Comparison of ENCODE assay signal across 9 cellular contexts in the genomic region with DNA sequence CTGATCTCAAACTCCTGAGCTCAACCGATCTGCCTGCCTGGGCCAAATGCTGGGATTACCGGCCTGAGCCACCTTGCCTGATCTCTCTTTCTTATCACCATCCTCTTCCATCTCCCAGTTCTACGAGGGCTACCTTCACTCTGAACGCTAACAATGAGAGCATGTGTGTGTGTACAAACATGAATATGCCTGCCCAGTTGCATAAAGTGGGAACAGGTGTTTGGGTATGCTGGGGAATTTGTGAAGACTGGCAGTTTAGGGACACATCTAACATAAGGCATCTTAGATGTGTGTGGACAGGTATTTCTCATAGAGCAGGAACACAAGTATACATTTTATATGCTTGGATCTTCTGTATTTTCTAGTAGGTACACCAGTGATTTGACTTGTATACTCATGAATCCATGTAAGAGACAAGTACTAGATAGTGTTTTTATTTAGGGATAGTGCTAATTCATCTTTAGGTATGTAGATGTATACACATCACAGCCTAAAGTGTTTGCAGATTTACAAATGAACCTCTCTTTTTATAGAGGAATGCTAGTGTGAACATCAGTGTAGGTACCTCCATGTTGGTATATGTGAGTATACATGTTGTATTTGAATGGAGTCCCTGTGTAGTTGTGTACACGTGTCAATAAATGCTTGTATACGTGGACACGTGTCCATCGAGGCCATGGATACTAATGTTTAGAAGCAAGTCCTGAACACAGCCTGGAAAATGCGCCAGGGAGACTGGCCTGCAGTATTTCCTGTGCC. TPM values are rescaled to one million over a fixed set of nuclear protein-coding genes. Genes with fewer than 3 reads are reported as not detected.
DNase-seq lines count a peak whose midpoint lies in the region; ATAC-seq and TF ChIP-seq lines count a peak whose summit lies in the region.
"Had no signal": no experiment of that assay in that cellular context is flagged by ENCODE, and none has a peak within 500 bp of the region (broad histone marks: within the 10 kb centered on the region; RNA-seq: fewer than 3 reads in every experiment).

No MANE protein-coding gene starts in this region.

- no peak overlapping the region for H3K27ac ChIP-seq in thoracic aorta

- no peak for TF ChIP-seq CTCF in WTC11 (IDR thresholded peaks at IDR 0.05)
- no peak for TF ChIP-seq CTCF in thoracic aorta (IDR thresholded peaks at IDR 0.05)

- no peaks in the 10 kb centered on the region for H3K36me3 Mint-ChIP-seq in activated T-cell treated with anti-CD3 and anti-CD28 coated beads, Interleukin-2, amount 50 U/mL, for 24 hours (ENCODE audit: low read depth)
- H3K36me3 Mint-ChIP-seq in WTC11, result no peaks in the 10 kb centered on the region

- peaks cover 93% of the 10 kb centered on the region for H3K27me3 Mint-ChIP-seq in activated T-cell treated with anti-CD3 and anti-CD28 coated beads, Interleukin-2, amount 50 U/mL, for 24 hours
- peaks cover 99% of the 10 kb centered on the region for H3K27me3 Mint-ChIP-seq in WTC11 (ENCODE audit: low read depth)

- H3K9me3 Mint-ChIP-seq in activated T-cell treated with anti-CD3 and anti-CD28 coated beads, Interleukin-2, amount 50 U/mL, for 24 hours, result no peaks in the 10 kb centered on the region
- no peaks in the 10 kb centered on the region for H3K9me3 Mint-ChIP-seq in WTC11

- CTCF ChIA-PET in WTC11 (lab: Charles Lee), result interaction anchor here (0.5 to 15.4 kb wide), 4 partner anchors 16 to 433 kb away, joined by 3 to 221 read pairs (median 4); partner anchors contain the start of gene DLX3

- H3K4me3 Mint-ChIP-seq in activated T-cell treated with anti-CD3 and anti-CD28 coated beads, Interleukin-2, amount 50 U/mL, for 24 hours, result peak overlapping the region; percentile 65
- peak overlapping the region; percentile 63 for H3K4me3 Mint-ChIP-seq in WTC11

- peaks cover 55% of the 10 kb centered on the region for H3K4me1 Mint-ChIP-seq in activated T-cell treated with anti-CD3 and anti-CD28 coated beads, Interleukin-2, amount 50 U/mL, for 24 hours (ENCODE audit: low read depth)
- H3K4me1 Mint-ChIP-seq in WTC11, result peaks cover 54% of the 10 kb centered on the region

- no peak overlapping the region for H3K9ac ChIP-seq in iPS-15b (ENCODE audit: low read depth, low read length)

- no peak for ATAC-seq in WTC11
- ATAC-seq in thoracic aorta (ENCODE audit: insufficient number of reproducible peaks, low FRiP score, low read depth), result no peak
- ATAC-seq in GM21360 (IDR thresholded peaks at IDR 0.05; ENCODE audit: unreplicated experiment), result no peak

- H3K9me3 ChIP-seq in iPS-15b (ENCODE audit: control insufficient read depth, insufficient read depth, low read length), result no peaks in the 10 kb centered on the region
- H3K9me3 ChIP-seq in thoracic aorta, result no peaks in the 10 kb centered on the region

- H3K4me3 ChIP-seq in iPS-15b (ENCODE audit: low read depth, low read length) (peak overlapping the region; percentile 76), thoracic aorta (peak overlapping the region; percentile 70)

- H3K27me3 ChIP-seq in iPS-15b (ENCODE audit: control insufficient read depth, insufficient read depth, low read length), result peaks cover 91% of the 10 kb centered on the region
- H3K27me3 ChIP-seq in thoracic aorta (replicated peaks; ENCODE audit: insufficient read depth), result peaks cover 60% of the 10 kb centered on the region

- H3K4me1 ChIP-seq in iPS-15b (ENCODE audit: control insufficient read depth, insufficient read depth, low read length) (peaks cover 13% of the 10 kb centered on the region), thoracic aorta (ENCODE audit: control insufficient read depth in 1 of 2, low read depth in 2 of 2) (peaks cover 18 to 49% of the 10 kb centered on the region in 2 donors)

- POLR2A ChIA-PET in WTC11 (lab: Charles Lee), result interaction anchor here (2.0 kb wide), 1 partner anchor 26 kb away, joined by 4 read pairs; no protein-coding TSS in a partner anchor

- no peak overlapping the region for H3K27ac Mint-ChIP-seq in activated T-cell treated with anti-CD3 and anti-CD28 coated beads, Interleukin-2, amount 50 U/mL, for 24 hours
- no peak overlapping the region for H3K27ac Mint-ChIP-seq in WTC11

- H3K36me3 ChIP-seq in iPS-15b (ENCODE audit: control insufficient read depth, insufficient read depth, low read length), result no peaks in the 10 kb centered on the region
- no peaks in the 10 kb centered on the region for H3K36me3 ChIP-seq in thoracic aorta

- DNase-seq in activated T-cell treated with anti-CD3 and anti-CD28 coated beads, Interleukin-2, amount 50 U/mL, for 24 hours, result no peak
- DNase-seq in activated T-cell treated with anti-CD3 and anti-CD28 coated beads, Interleukin-2, amount 50 U/mL, for 48 hours, result no peak
- DNase-seq in WTC11 (ENCODE audit: low spot score) (no peak), thoracic aorta (ENCODE audit: low spot score) (no peak), NCI-H1436 (lab: John Stamatoyannopoulos, UW) (no peak), COLO829 (ENCODE audit: low spot score) (no peak)

TF ChIP-seq in WTC11, 78 proteins besides CTCF, POLR2A, EP300 and RAD21 (continues in another document):
- TF ChIP-seq, protein P1, sequence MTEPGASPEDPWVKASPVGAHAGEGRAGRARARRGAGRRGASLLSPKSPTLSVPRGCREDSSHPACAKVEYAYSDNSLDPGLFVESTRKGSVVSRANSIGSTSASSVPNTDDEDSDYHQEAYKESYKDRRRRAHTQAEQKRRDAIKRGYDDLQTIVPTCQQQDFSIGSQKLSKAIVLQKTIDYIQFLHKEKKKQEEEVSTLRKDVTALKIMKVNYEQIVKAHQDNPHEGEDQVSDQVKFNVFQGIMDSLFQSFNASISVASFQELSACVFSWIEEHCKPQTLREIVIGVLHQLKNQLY (CRISPR knock-in tag; IDR thresholded peaks at IDR 0.05), result no peak
- TF ChIP-seq ZMAT4 (CRISPR knock-in tag; IDR thresholded peaks at IDR 0.05), result no peak
- TF ChIP-seq, protein P2, sequence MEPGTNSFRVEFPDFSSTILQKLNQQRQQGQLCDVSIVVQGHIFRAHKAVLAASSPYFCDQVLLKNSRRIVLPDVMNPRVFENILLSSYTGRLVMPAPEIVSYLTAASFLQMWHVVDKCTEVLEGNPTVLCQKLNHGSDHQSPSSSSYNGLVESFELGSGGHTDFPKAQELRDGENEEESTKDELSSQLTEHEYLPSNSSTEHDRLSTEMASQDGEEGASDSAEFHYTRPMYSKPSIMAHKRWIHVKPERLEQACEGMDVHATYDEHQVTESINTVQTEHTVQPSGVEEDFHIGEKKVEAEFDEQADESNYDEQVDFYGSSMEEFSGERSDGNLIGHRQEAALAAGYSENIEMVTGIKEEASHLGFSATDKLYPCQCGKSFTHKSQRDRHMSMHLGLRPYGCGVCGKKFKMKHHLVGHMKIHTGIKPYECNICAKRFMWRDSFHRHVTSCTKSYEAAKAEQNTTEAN (CRISPR knock-in tag; IDR thresholded peaks at IDR 0.05), result no peak
- TF ChIP-seq MYBL2 (CRISPR knock-in tag; IDR thresholded peaks at IDR 0.05), result no peak
- TF ChIP-seq ATF3 (CRISPR knock-in tag; conservative IDR thresholded peaks at IDR 0.05), result no peak
- TF ChIP-seq, protein P3, sequence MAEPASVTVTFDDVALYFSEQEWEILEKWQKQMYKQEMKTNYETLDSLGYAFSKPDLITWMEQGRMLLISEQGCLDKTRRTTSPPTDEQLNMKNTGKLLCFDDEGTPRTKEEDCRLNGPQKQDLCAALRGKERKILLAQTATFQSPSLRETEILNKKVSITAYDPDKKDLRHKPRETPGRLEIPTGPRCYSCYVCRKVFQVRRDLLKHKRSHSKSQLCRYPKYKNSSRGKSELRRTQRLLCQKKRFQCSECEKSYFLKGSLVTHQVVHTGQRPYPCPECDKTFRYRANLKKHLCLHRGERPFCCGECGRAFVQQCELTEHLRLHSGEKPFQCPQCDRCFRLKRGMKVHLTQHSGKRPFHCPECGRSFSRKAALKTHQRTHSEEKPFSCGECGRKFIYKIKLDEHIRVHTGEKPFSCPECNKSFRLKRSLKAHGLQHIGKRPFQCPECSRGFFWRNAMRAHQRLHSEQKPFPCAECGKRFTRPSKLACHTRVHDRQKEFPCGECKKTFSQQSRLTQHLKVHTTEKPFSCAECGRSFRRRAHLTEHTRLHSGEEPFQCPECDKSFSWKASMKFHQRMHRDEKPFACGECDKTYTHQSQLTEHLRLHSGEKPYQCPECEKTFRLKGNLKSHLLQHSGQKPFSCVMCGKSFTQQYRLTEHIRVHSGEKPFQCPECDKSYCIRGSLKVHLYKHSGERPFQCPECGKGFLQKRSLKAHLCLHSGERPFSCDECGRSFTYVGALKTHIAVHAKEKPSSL (CRISPR knock-in tag; conservative IDR thresholded peaks at IDR 0.05), result no peak
- TF ChIP-seq E2F4 (CRISPR knock-in tag; IDR thresholded peaks at IDR 0.05; ENCODE audit: borderline replicate concordance, low read depth), result no peak
- TF ChIP-seq NR3C1 (CRISPR knock-in tag; conservative IDR thresholded peaks at IDR 0.05; ENCODE audit: low read depth), result no peak
- TF ChIP-seq GTF2I (CRISPR knock-in tag; conservative IDR thresholded peaks at IDR 0.05), result no peak
- TF ChIP-seq TEAD4 (CRISPR knock-in tag; IDR thresholded peaks at IDR 0.05), result no peak
- TF ChIP-seq SMAD3 (CRISPR knock-in tag; IDR thresholded peaks at IDR 0.05; ENCODE audit: borderline replicate concordance), result no peak
- no peak for TF ChIP-seq ETV6 (CRISPR knock-in tag; IDR thresholded peaks at IDR 0.05)

RNA-seq across cellular contexts. Expression of gene DLX4, which starts 1.2 kb away (rescaled TPM):
- total RNA-seq in WTC11 (2021), result 1.3 to 1.8 TPM (median 1.6 TPM) in 3 replicates
- total RNA-seq in thoracic aorta, result not detected
- total RNA-seq: lung microvascular endothelial cell had no signal

RNA-seq across cellular contexts. Expression of gene DLX3, which starts 27.2 kb away (rescaled TPM):
- total RNA-seq in WTC11 (2021) (0.44 to 0.78 TPM (median 0.74 TPM) in 3 replicates), thoracic aorta (under 1 TPM in 1 of 2 donors, not detected in 1; 0.54 TPM)
- total RNA-seq: lung microvascular endothelial cell had no signal
